In genomic region chr22:41009222-41009948, GRCh38 we compare ENCODE assay signal across 11 cellular contexts. TPM values are rescaled to one million over a fixed set of nuclear protein-coding genes. Genes with fewer than 3 reads are reported as not detected.
DNase-seq lines count a peak whose midpoint lies in the region; ATAC-seq and TF ChIP-seq lines count a peak whose summit lies in the region.
"Had no signal": no experiment of that assay in that cellular context is flagged by ENCODE, and none has a peak within 500 bp of the region (broad histone marks: within the 10 kb centered on the region; RNA-seq: fewer than 3 reads in every experiment).

No MANE protein-coding gene starts in this region.

- H3K27ac ChIP-seq in HEK293 (ENCODE audit: extremely low read depth, low read depth, low read length) (no peak overlapping the region), esophagus squamous epithelium (no peak overlapping the region), heart left ventricle (no peak overlapping the region)
- H3K27ac ChIP-seq: C4-2B had no signal

- WGBS in esophagus squamous epithelium, 2 donors, result 44 to 53% methylated on average over 1 to 4 of the region's 5 CpGs
- 55 to 63% (median 60%) methylated on average over 5 of the region's 5 CpGs for WGBS in heart left ventricle, 4 donors

- H3K9me3 ChIP-seq in HEK293 (ENCODE audit: control insufficient read depth, insufficient read depth, low read depth, low read length), result no peaks in the 10 kb centered on the region
- no peaks in the 10 kb centered on the region for H3K9me3 ChIP-seq in esophagus squamous epithelium
- no peaks in the 10 kb centered on the region for H3K9me3 ChIP-seq in heart left ventricle
- H3K9me3 ChIP-seq: spleen had no signal

- intact Hi-C loops in esophagus squamous epithelium (cut with DNase I), result no loop called here
- intact Hi-C loops in heart left ventricle (cut with DNase I), result no loop called here

- no peak for TF ChIP-seq POLR2A in esophagus squamous epithelium (IDR thresholded peaks at IDR 0.05)
- TF ChIP-seq POLR2A in heart left ventricle (IDR thresholded peaks at IDR 0.05), result no peak

- CTCF ChIA-PET in HEK293 (lab: Yijun Ruan, JAX), result interaction anchor here (0.6 to 1.4 kb wide), 3 partner anchors 10 to 112 kb away, joined by 3 to 5 read pairs (median 4); no protein-coding TSS in a partner anchor

- H3K36me3 ChIP-seq in HEK293 (ENCODE audit: control insufficient read depth in 2 of 2, insufficient read depth in 1 of 2, low read length in 2 of 2) (no peaks in the 10 kb centered on the region), esophagus squamous epithelium (no peaks in the 10 kb centered on the region), heart left ventricle (no peaks in the 10 kb centered on the region)
- H3K36me3 ChIP-seq: spleen had no signal

- peak; percentile 77 for DNase-seq in AG09319 (ENCODE audit: extremely low read depth, low read depth)
- DNase-seq in SKM-1 (lab: John Stamatoyannopoulos, UW; ENCODE audit: unreplicated experiment), result peak; percentile 88
- peak; percentile 85 to 95 for DNase-seq in foreskin fibroblast
- no peak for DNase-seq in dermis blood vessel endothelial cell
- no peak for DNase-seq in esophagus squamous epithelium (lab: John Stamatoyannopoulos, UW)
- no peak for DNase-seq in heart left ventricle
- DNase-seq: NCI-H526, spleen had no signal

- ATAC-seq in GM21529 (IDR thresholded peaks at IDR 0.05; ENCODE audit: unreplicated experiment) (no peak), heart left ventricle (no peak)

- H3K27me3 ChIP-seq in esophagus squamous epithelium (no peaks in the 10 kb centered on the region), heart left ventricle (no peaks in the 10 kb centered on the region)
- H3K27me3 ChIP-seq: spleen had no signal

- TF ChIP-seq CTCF in AG09319 (IDR thresholded peaks at IDR 0.05; ENCODE audit: low read depth, low read length) (no peak), HEK293 (tag by site-specific recombination; IDR thresholded peaks at IDR 0.05) (no peak), foreskin fibroblast (IDR thresholded peaks at IDR 0.05; ENCODE audit: low read depth, low read length) (no peak), esophagus squamous epithelium (IDR thresholded peaks at IDR 0.05) (no peak), heart left ventricle (IDR thresholded peaks at IDR 0.05) (no peak)

- H3K4me3 ChIP-seq in HEK293 (ENCODE audit: low read depth, low read length) (no peak overlapping the region), foreskin fibroblast (ENCODE audit: low read depth in 1 of 2, low read length in 2 of 2) (no peak overlapping the region), esophagus squamous epithelium (no peak overlapping the region), heart left ventricle (no peak overlapping the region)
- H3K4me3 ChIP-seq: spleen had no signal

- H3K4me1 ChIP-seq in HEK293 (ENCODE audit: control insufficient read depth, insufficient read depth, low read length) (no peaks in the 10 kb centered on the region), esophagus squamous epithelium (no peaks in the 10 kb centered on the region), heart left ventricle (peaks cover 0 to under 1% (median 0%) of the 10 kb centered on the region in 12 donors)

- POLR2A ChIA-PET in HEK293 (lab: Yijun Ruan, JAX), result interaction anchor here (0.5 to 1.7 kb wide), 7 partner anchors 10 to 246 kb away, joined by 3 to 7 read pairs (median 4); partner anchors contain the start of gene RBX1

TF ChIP-seq in HEK293, 187 proteins besides CTCF, POLR2A, EP300 and RAD21:
- TF ChIP-seq EGR2 (tag by site-specific recombination; IDR thresholded peaks at IDR 0.05; ENCODE audit: low read depth) (peak; percentile 24; the same call in 1 of the 2 replicates), ZSCAN18 (tag by site-specific recombination; IDR thresholded peaks at IDR 0.05) (no peak), SCRT2 (tag by site-specific recombination; IDR thresholded peaks at IDR 0.05) (no peak), ZNF2 (tag by site-specific recombination; IDR thresholded peaks at IDR 0.05) (no peak), PRDM10 (tag by site-specific recombination; IDR thresholded peaks at IDR 0.05) (peak; percentile 87), ZBTB48 (tag by site-specific recombination; IDR thresholded peaks at IDR 0.05) (peak; percentile 43; the same call in 1 of the 2 replicates), ZFHX2 (tag by site-specific recombination; conservative IDR thresholded peaks at IDR 0.05) (peak; percentile 27; the same call in 1 of the 2 replicates), GLIS1 (tag by site-specific recombination; IDR thresholded peaks at IDR 0.05) (peak; percentile 94), KLF1 (tag by site-specific recombination; IDR thresholded peaks at IDR 0.05) (0 out of 2 replicates have a peak, but pooled peaks have one; percentile 19), ZNF398 (tag by site-specific recombination; IDR thresholded peaks at IDR 0.05) (no peak), KLF17 (tag by site-specific recombination; IDR thresholded peaks at IDR 0.05) (peak; percentile 17; the same call in 1 of the 2 replicates)
TF ChIP-seq in HEK293: peak in this region for 7.

RNA-seq across cellular contexts. Expression of gene RBX1, which starts 58.2 kb away (rescaled TPM):
- total RNA-seq in dermis blood vessel endothelial cell (49.0 and 85.8 TPM in 2 replicates), esophagus squamous epithelium (10 to 100 TPM; 32.7 to 64.0 (median 52.4) TPM), heart left ventricle (10 to 100 TPM; 44.1 to 76.2 (median 59.9) TPM)
- polyA plus RNA-seq in heart left ventricle, result 100 to 1,000 TPM; 102 to 119 TPM

Comparison
In these comparisons a context has a peak if more than half of its experiments do, and no peak if none do; other contexts are left out.
1. DNase-seq: peak in AG09319 (single experiment), SKM-1 (single experiment) and foreskin fibroblast (2 of 2); none in dermis blood vessel endothelial cell (single experiment), esophagus squamous epithelium (single experiment) and heart left ventricle (0 of 5).